ENCODE assay signal across 10 cellular contexts in genomic region chr1:204461331-204462228, GRCh38. TPM values are rescaled to one million over a fixed set of nuclear protein-coding genes. Genes with fewer than 3 reads are reported as not detected.
DNase-seq lines count a peak whose midpoint lies in the region; ATAC-seq lines count a peak whose summit lies in the region.
"Had no signal": no experiment of that assay in that cellular context is flagged by ENCODE, and none has a peak within 500 bp of the region (broad histone marks: within the 10 kb centered on the region; RNA-seq: fewer than 3 reads in every experiment).

No MANE protein-coding gene starts in this region.

- H3K4me1 Mint-ChIP-seq in activated T-cell treated with anti-CD3 and anti-CD28 coated beads, Interleukin-2, amount 50 U/mL, for 4 hours (ENCODE audit: low read depth), result peaks cover 68% of the 10 kb centered on the region

- no peaks in the 10 kb centered on the region for H3K9me3 Mint-ChIP-seq in activated T-cell treated with anti-CD3 and anti-CD28 coated beads, Interleukin-2, amount 50 U/mL, for 4 hours

- no peak overlapping the region for H4K8ac ChIP-seq in mesenchymal stem cell (ENCODE audit: low read length)

- peak overlapping the region; percentile 80 to 96 (median 91) for H3K27ac ChIP-seq in BLaER1 treated with 17β-estradiol and CSF1 and Interleukin-3, amounts not matched to agents 10 nM and 100 nM
- H3K27ac ChIP-seq in layer of hippocampus (ENCODE audit: low read depth, low read length) (peak overlapping the region; percentile 19), mesenchymal stem cell (ENCODE audit: low read length, poor library complexity, severe bottlenecking) (no peak overlapping the region)
- H3K27ac ChIP-seq: VCaP had no signal

- H3K4ac ChIP-seq in mesenchymal stem cell (ENCODE audit: low read depth in 1 of 2, low read length in 2 of 2), result no peak overlapping the region

- no peak overlapping the region for H2AK5ac ChIP-seq in mesenchymal stem cell (ENCODE audit: low read length, severe bottlenecking)

- H3K27me3 ChIP-seq in BLaER1 treated with 17β-estradiol and CSF1 and Interleukin-3, amounts not matched to agents 10 nM and 100 nM, result no peaks in the 10 kb centered on the region
- H3K27me3 ChIP-seq in layer of hippocampus (ENCODE audit: control insufficient read depth, insufficient read depth, low read length) (no peaks in the 10 kb centered on the region), mesenchymal stem cell (ENCODE audit: control insufficient read depth in 1 of 2, insufficient read depth in 1 of 2, low read length in 2 of 2) (peaks cover 11 to 41% of the 10 kb centered on the region in 2 experiments)

- H3K36me3 Mint-ChIP-seq in activated T-cell treated with anti-CD3 and anti-CD28 coated beads, Interleukin-2, amount 50 U/mL, for 4 hours (ENCODE audit: insufficient read depth), result peaks cover 26% of the 10 kb centered on the region

- no peak overlapping the region for H3K14ac ChIP-seq in mesenchymal stem cell (ENCODE audit: low read length in 2 of 2)

- H2BK15ac ChIP-seq in mesenchymal stem cell (ENCODE audit: low read depth, poor library complexity, severe bottlenecking), result no peak overlapping the region

- no peak overlapping the region for H4K91ac ChIP-seq in mesenchymal stem cell (ENCODE audit: low read length)

- peak overlapping the region; percentile 29 for H3K4me3 Mint-ChIP-seq in activated T-cell treated with anti-CD3 and anti-CD28 coated beads, Interleukin-2, amount 50 U/mL, for 4 hours

- no peak overlapping the region for H2AFZ ChIP-seq in mesenchymal stem cell (ENCODE audit: low read depth, low read length)

- H2BK5ac ChIP-seq in mesenchymal stem cell (ENCODE audit: low read depth, low read length, poor library complexity, severe bottlenecking), result no peak overlapping the region

- peak overlapping the region; percentile 72 to 85 (median 81) for H3K9ac ChIP-seq in BLaER1 treated with 17β-estradiol and CSF1 and Interleukin-3, amounts not matched to agents 10 nM and 100 nM
- H3K9ac ChIP-seq in mesenchymal stem cell (ENCODE audit: low read length), result no peak overlapping the region

- peaks cover 0 to 17% (median 0%) of the 10 kb centered on the region in 11 experiments; a peak in 5 of 22 replicates for H4K20me1 ChIP-seq in BLaER1 treated with 17β-estradiol and CSF1 and Interleukin-3, amounts not matched to agents 10 nM and 100 nM

- H3K27me3 Mint-ChIP-seq in activated T-cell treated with anti-CD3 and anti-CD28 coated beads, Interleukin-2, amount 50 U/mL, for 4 hours (ENCODE audit: low read depth), result no peaks in the 10 kb centered on the region

- no peak overlapping the region for H3K18ac ChIP-seq in mesenchymal stem cell (ENCODE audit: low read depth in 1 of 2, low read length in 2 of 2)

- 89% methylated on average over 10 of the region's 11 CpGs for WGBS in mesenchymal stem cell

- peak overlapping the region; percentile 78 to 99 (median 93) for H3K4me2 ChIP-seq in BLaER1 treated with 17β-estradiol and CSF1 and Interleukin-3, amounts not matched to agents 10 nM and 100 nM
- H3K4me2 ChIP-seq in mesenchymal stem cell (ENCODE audit: low read length, poor library complexity, severe bottlenecking), result no peak overlapping the region

- peak; percentile 42 for ATAC-seq in HG02678 (IDR thresholded peaks at IDR 0.05; ENCODE audit: unreplicated experiment)
- peak; percentile 54 for ATAC-seq in activated T-cell treated with anti-CD3 and anti-CD28 coated beads, Interleukin-2, amount 50 U/mL, for 4 hours
- ATAC-seq in GM18520 (IDR thresholded peaks at IDR 0.05; ENCODE audit: unreplicated experiment), result no peak

- H3K36me3 ChIP-seq in BLaER1 treated with 17β-estradiol and CSF1 and Interleukin-3, amounts not matched to agents 10 nM and 100 nM, result peaks cover 36 to 68% (median 53%) of the 10 kb centered on the region in 11 experiments
- peaks cover 0 to 21% of the 10 kb centered on the region in 2 experiments for H3K36me3 ChIP-seq in mesenchymal stem cell (ENCODE audit: control insufficient read depth in 1 of 2, insufficient read depth in 2 of 2, low read depth in 1 of 2, low read length in 2 of 2)

- no peaks in the 10 kb centered on the region for H3K79me1 ChIP-seq in mesenchymal stem cell (replicated peaks; ENCODE audit: low read length, poor library complexity, severe bottlenecking)

- peaks cover 77 to 98% (median 96%) of the 10 kb centered on the region in 10 experiments for H3K4me1 ChIP-seq in BLaER1 treated with 17β-estradiol and CSF1 and Interleukin-3, amounts not matched to agents 10 nM and 100 nM
- no peaks in the 10 kb centered on the region for H3K4me1 ChIP-seq in mesenchymal stem cell (ENCODE audit: control insufficient read depth, insufficient read depth, low read depth, low read length)

- H2BK120ac ChIP-seq in mesenchymal stem cell (ENCODE audit: low read depth, low read length), result no peak overlapping the region

- H3K23ac ChIP-seq in mesenchymal stem cell (ENCODE audit: low read length in 2 of 2), result no peak overlapping the region

- H2BK12ac ChIP-seq in mesenchymal stem cell (ENCODE audit: low read length in 2 of 2), result no peak overlapping the region

- peak overlapping the region in 8 of 10 experiments; percentile 30 to 61 (median 48); a peak in 16 of 20 replicates for H3K4me3 ChIP-seq in BLaER1 treated with 17β-estradiol and CSF1 and Interleukin-3, amounts not matched to agents 10 nM and 100 nM
- no peak overlapping the region for H3K4me3 ChIP-seq in mesenchymal stem cell (ENCODE audit: insufficient read depth in 1 of 2, low read depth in 1 of 2, low read length in 2 of 2)

- H3K9me3 ChIP-seq in BLaER1 treated with 17β-estradiol and CSF1 and Interleukin-3, amounts not matched to agents 10 nM and 100 nM (replicated peaks in 1 of 11), result no peaks in the 10 kb centered on the region
- no peaks in the 10 kb centered on the region for H3K9me3 ChIP-seq in mesenchymal stem cell (ENCODE audit: control insufficient read depth, low read length)

- DNase-seq in activated T-cell treated with anti-CD3 and anti-CD28 coated beads, Interleukin-2, amount 50 U/mL, for 4 hours, result peak; percentile 28
- DNase-seq in NCI-H446 treated with DMSO at 0.1 percent for 48 hours (lab: John Stamatoyannopoulos, UW) (no peak), mesenchymal stem cell (no peak), glomerular visceral epithelial cell (ENCODE audit: extremely low spot score) (no peak)
- DNase-seq: foreskin melanocyte had no signal

RNA-seq across cellular contexts. Expression of gene PIK3C2B, which starts 33.0 kb away (rescaled TPM):
- total RNA-seq in activated T-cell treated with anti-CD3 and anti-CD28 coated beads, Interleukin-2, amount 50 U/mL, for 4 hours, result 10 to 100 TPM; 13.6 to 18.1 (median 15.6) TPM
- 3.7 TPM for polyA plus RNA-seq in mesenchymal stem cell (2013, experiment 1 of 2)
- 3.8 TPM for polyA plus RNA-seq in mesenchymal stem cell (2013, experiment 2 of 2)

RNA-seq across cellular contexts. Expression of gene PPP1R15B, which starts 50.0 kb away (rescaled TPM):
- total RNA-seq in activated T-cell treated with anti-CD3 and anti-CD28 coated beads, Interleukin-2, amount 50 U/mL, for 4 hours, result 10 to 100 TPM; 71.7 to 80.1 (median 72.9) TPM
- 19.9 TPM for polyA plus RNA-seq in mesenchymal stem cell (2013, experiment 1 of 2)
- polyA plus RNA-seq in mesenchymal stem cell (2013, experiment 2 of 2), result 19.0 TPM

RNA-seq across cellular contexts. Expression of gene MDM4, which starts 54.6 kb away (rescaled TPM):
- 10 to 100 TPM; 57.4 to 70.3 (median 66.0) TPM for total RNA-seq in activated T-cell treated with anti-CD3 and anti-CD28 coated beads, Interleukin-2, amount 50 U/mL, for 4 hours
- 10.6 TPM for polyA plus RNA-seq in mesenchymal stem cell (2013, experiment 1 of 2)
- polyA plus RNA-seq in mesenchymal stem cell (2013, experiment 2 of 2), result 9.5 TPM

Comparison
In these comparisons a context has a peak if more than half of its experiments do, and no peak if none do; other contexts are left out.
1. H3K4me3 ChIP-seq: peak in BLaER1 treated with 17β-estradiol and CSF1 and Interleukin-3, amounts not matched to agents 10 nM and 100 nM (8 of 10); none in mesenchymal stem cell (0 of 2).